In genomic region chr15:83928878-83929418, GRCh38 we compare ENCODE assay signal across 10 cellular contexts.
DNase-seq lines count a peak whose midpoint lies in the region; ATAC-seq lines count a peak whose summit lies in the region.
"Had no signal": no experiment of that assay in that cellular context is flagged by ENCODE, and none has a peak within 500 bp of the region (broad histone marks: within the 10 kb centered on the region; RNA-seq: fewer than 3 reads in every experiment).

No MANE protein-coding gene starts in this region.

- H3K9ac ChIP-seq in muscle layer of colon (ENCODE audit: low read length) = no peak overlapping the region

- peaks cover 19% of the 10 kb centered on the region for H3K4me1 Mint-ChIP-seq in activated CD4-positive, alpha-beta T cell treated with anti-CD3 and anti-CD28 coated beads, Interleukin-2, amount 10 ng/mL, durations not matched to agents 24 days and 14 days
- H3K4me1 Mint-ChIP-seq in T-helper 1 cell treated with Interleukin-12 subunit alpha and Interleukin-12 subunit beta and Interleukin-4 antibody, amounts not matched to agents 30 μg/mL and 1 μg/mL, for 36 hours (ENCODE audit: low read depth) = peaks cover 26% of the 10 kb centered on the region

- peak overlapping the region; percentile 67 for H3K27ac ChIP-seq in muscle layer of colon (ENCODE audit: low read depth, low read length)

- H3K9me3 Mint-ChIP-seq in activated CD4-positive, alpha-beta T cell treated with anti-CD3 and anti-CD28 coated beads, Interleukin-2, amount 10 ng/mL, durations not matched to agents 24 days and 14 days = peaks cover 23% of the 10 kb centered on the region
- H3K9me3 Mint-ChIP-seq in T-helper 1 cell treated with Interleukin-12 subunit alpha and Interleukin-12 subunit beta and Interleukin-4 antibody, amounts not matched to agents 30 μg/mL and 1 μg/mL, for 36 hours = peaks cover 13% of the 10 kb centered on the region

- peak; percentile 70 for DNase-seq in activated CD4-positive, alpha-beta T cell treated with anti-CD3 and anti-CD28 coated beads, Interleukin-2, amount 10 ng/mL, durations not matched to agents 24 days and 14 days
- DNase-seq in activated CD4-positive, alpha-beta T cell treated with anti-CD3 and anti-CD28 coated beads for 1 hour = no peak
- DNase-seq in Right ventricle myocardium inferior (ENCODE audit: missing footprints) = no peak
- no peak for DNase-seq in NCI-H345 (lab: John Stamatoyannopoulos, UW)
- DNase-seq in NCI-H2107 (lab: John Stamatoyannopoulos, UW) = no peak
- DNase-seq: NCI-H510A, retina had no signal

- H3K27me3 ChIP-seq in muscle layer of colon (ENCODE audit: control insufficient read depth in 1 of 2, insufficient read depth in 2 of 2, low read length in 2 of 2) = no peaks in the 10 kb centered on the region

- no peak overlapping the region for H3K4me3 ChIP-seq in muscle layer of colon (ENCODE audit: low read depth in 1 of 2, low read length in 2 of 2)

- intact Hi-C loops in activated CD4-positive, alpha-beta T cell treated with anti-CD3 and anti-CD28 coated beads, Interleukin-2, amount 10 ng/mL, durations not matched to agents 24 days and 14 days (cut with micrococcal nuclease) = loop anchor here (1.0 to 10.0 kb wide), 2 partner anchors 10 to 724 kb away; partner anchors contain the start of gene HDGFL3
- intact Hi-C loops in Right ventricle myocardium inferior (cut with DNase I) = no loop called here

- peaks cover 7% of the 10 kb centered on the region for H3K27me3 Mint-ChIP-seq in activated CD4-positive, alpha-beta T cell treated with anti-CD3 and anti-CD28 coated beads, Interleukin-2, amount 10 ng/mL, durations not matched to agents 24 days and 14 days
- H3K27me3 Mint-ChIP-seq in T-helper 1 cell treated with Interleukin-12 subunit alpha and Interleukin-12 subunit beta and Interleukin-4 antibody, amounts not matched to agents 30 μg/mL and 1 μg/mL, for 36 hours (ENCODE audit: low read depth) = peaks cover 8% of the 10 kb centered on the region

- H3K4me1 ChIP-seq in muscle layer of colon (ENCODE audit: insufficient read depth, low read length) = peaks cover 45% of the 10 kb centered on the region

- H3K9me3 ChIP-seq in muscle layer of colon (ENCODE audit: low read length) = no peaks in the 10 kb centered on the region

- ATAC-seq in HG02678 (IDR thresholded peaks at IDR 0.05; ENCODE audit: unreplicated experiment) (peak; percentile 37), Right ventricle myocardium inferior (no peak)

- H3K36me3 ChIP-seq in muscle layer of colon (ENCODE audit: insufficient read depth, low read length) = peaks cover 24% of the 10 kb centered on the region

- peak overlapping the region; percentile 88 for H3K27ac Mint-ChIP-seq in activated CD4-positive, alpha-beta T cell treated with anti-CD3 and anti-CD28 coated beads, Interleukin-2, amount 10 ng/mL, durations not matched to agents 24 days and 14 days
- peak overlapping the region; percentile 71 for H3K27ac Mint-ChIP-seq in T-helper 1 cell treated with Interleukin-12 subunit alpha and Interleukin-12 subunit beta and Interleukin-4 antibody, amounts not matched to agents 30 μg/mL and 1 μg/mL, for 36 hours

- peak overlapping the region; percentile 58 for H3K4me3 Mint-ChIP-seq in activated CD4-positive, alpha-beta T cell treated with anti-CD3 and anti-CD28 coated beads, Interleukin-2, amount 10 ng/mL, durations not matched to agents 24 days and 14 days
- peak overlapping the region; percentile 9 for H3K4me3 Mint-ChIP-seq in T-helper 1 cell treated with Interleukin-12 subunit alpha and Interleukin-12 subunit beta and Interleukin-4 antibody, amounts not matched to agents 30 μg/mL and 1 μg/mL, for 36 hours

- H3K36me3 Mint-ChIP-seq in activated CD4-positive, alpha-beta T cell treated with anti-CD3 and anti-CD28 coated beads, Interleukin-2, amount 10 ng/mL, durations not matched to agents 24 days and 14 days (ENCODE audit: low read depth) = peaks cover 2% of the 10 kb centered on the region
- no peaks in the 10 kb centered on the region for H3K36me3 Mint-ChIP-seq in T-helper 1 cell treated with Interleukin-12 subunit alpha and Interleukin-12 subunit beta and Interleukin-4 antibody, amounts not matched to agents 30 μg/mL and 1 μg/mL, for 36 hours (ENCODE audit: low read depth)
